Comparison of ENCODE assay signal across 11 cellular contexts in genomic region chr3:113534365-113534764, GRCh38. TPM values are rescaled to one million over a fixed set of nuclear protein-coding genes. Genes with fewer than 3 reads are reported as not detected.
DNase-seq lines count a peak whose midpoint lies in the region; ATAC-seq and TF ChIP-seq lines count a peak whose summit lies in the region.
"Had no signal": no experiment of that assay in that cellular context is flagged by ENCODE, and none has a peak within 500 bp of the region (broad histone marks: within the 10 kb centered on the region; RNA-seq: fewer than 3 reads in every experiment).

No MANE protein-coding gene starts in this region.

- H3K4me3 ChIP-seq in right lobe of liver, result no peak overlapping the region

- no peak for TF ChIP-seq POLR2A in right lobe of liver (IDR thresholded peaks at IDR 0.05)

- H3K27ac ChIP-seq in right lobe of liver, result no peak overlapping the region

- H3K9me3 Mint-ChIP-seq in IgD-negative memory B cell, result no peaks in the 10 kb centered on the region
- H3K9me3 Mint-ChIP-seq in activated naive CD4-positive, alpha-beta T cell treated with anti-CD3 and anti-CD28 coated beads, Interleukin-2, amount 50 U/mL, for 72 hours, result no peaks in the 10 kb centered on the region
- H3K9me3 Mint-ChIP-seq in natural killer cell, result no peaks in the 10 kb centered on the region

- 71% methylated on average over 4 of the region's 4 CpGs for WGBS in right lobe of liver (ENCODE audit: insufficient coverage, low coverage, low lambda C conversion rate, missing lambda C conversion rate)

- H3K4me1 Mint-ChIP-seq in IgD-negative memory B cell, result peaks cover 42 to 44% (median 43%) of the 10 kb centered on the region in 3 donors
- peaks cover 71 to 72% of the 10 kb centered on the region in 2 donors for H3K4me1 Mint-ChIP-seq in natural killer cell

- intact Hi-C loops in natural killer cell (cut with micrococcal nuclease) (loop anchor here (5.0 kb wide), 3 partner anchors 37 to 213 kb away; partner anchors contain the start of genes ATP6V1A and NAA50), right lobe of liver (cut with DNase I) (no loop called here)

- POLR2A ChIA-PET in GM10248 (lab: Yijun Ruan, JAX), result no interaction called here

- CTCF ChIA-PET in GM10248 (lab: Yijun Ruan, JAX), result interaction anchor here (0.9 to 1.4 kb wide), 4 partner anchors 12 to 41 kb away, joined by 3 to 4 read pairs (median 3); no protein-coding TSS in a partner anchor

- H3K27ac Mint-ChIP-seq in IgD-negative memory B cell (peak overlapping the region; percentile 40 to 99 (median 98)), natural killer cell (peak overlapping the region; percentile 98 to 100)
- H3K27ac Mint-ChIP-seq in activated naive CD4-positive, alpha-beta T cell treated with anti-CD3 and anti-CD28 coated beads, Interleukin-2, amount 50 U/mL, for 72 hours, result peak overlapping the region in 1 of 2 donors; percentile 96

- H3K27me3 Mint-ChIP-seq in IgD-negative memory B cell (no peaks in the 10 kb centered on the region), natural killer cell (ENCODE audit: low read depth in 2 of 2) (no peaks in the 10 kb centered on the region)

- peak; percentile 36 to 45 for ATAC-seq in activated naive CD4-positive, alpha-beta T cell treated with anti-CD3 and anti-CD28 coated beads, Interleukin-2, amount 50 U/mL, for 72 hours
- ATAC-seq in natural killer cell (no peak), right lobe of liver (no peak)
- ATAC-seq: left lung had no signal

- H3K36me3 ChIP-seq in right lobe of liver, result no peaks in the 10 kb centered on the region
- H3K36me3 ChIP-seq: left lung had no signal

- H3K36me3 Mint-ChIP-seq in IgD-negative memory B cell (peaks cover 5% of the 10 kb centered on the region), natural killer cell (no peaks in the 10 kb centered on the region)
- H3K36me3 Mint-ChIP-seq in activated naive CD4-positive, alpha-beta T cell treated with anti-CD3 and anti-CD28 coated beads, Interleukin-2, amount 50 U/mL, for 72 hours, result peaks cover 18 to 24% of the 10 kb centered on the region in 2 donors

- peak overlapping the region; percentile 97 to 100 (median 97) for H3K4me3 Mint-ChIP-seq in IgD-negative memory B cell
- H3K4me3 Mint-ChIP-seq in natural killer cell, result peak overlapping the region; percentile 97

- no peak for TF ChIP-seq CTCF in natural killer cell (IDR thresholded peaks at IDR 0.05)
- no peak for TF ChIP-seq CTCF in GM10248 (IDR thresholded peaks at IDR 0.05; ENCODE audit: control extremely low read depth, extremely low read depth, low read depth, missing control alignments)
- TF ChIP-seq CTCF in right lobe of liver (IDR thresholded peaks at IDR 0.05), result no peak

- H3K4me1 ChIP-seq in right lobe of liver, result no peaks in the 10 kb centered on the region

- DNase-seq in NCI-H524 (lab: John Stamatoyannopoulos, UW) (peak; percentile 12 to 31), NCI-H524 treated with DMSO at 0.1 percent for 48 hours (lab: John Stamatoyannopoulos, UW) (no peak), natural killer cell (no peak), GM19240 (ENCODE audit: insufficient read length, low spot score) (no peak), GM10248 (ENCODE audit: extremely low spot score) (no peak), right lobe of liver (no peak)
- peak in 1 of 2 donors; percentile 27 for DNase-seq in activated naive CD4-positive, alpha-beta T cell treated with anti-CD3 and anti-CD28 coated beads, Interleukin-2, amount 50 U/mL, for 72 hours (ENCODE audit: low spot score in 2 of 2)
- DNase-seq: left lung, NCI-H1930 had no signal

- H3K9me3 ChIP-seq in right lobe of liver, result no peaks in the 10 kb centered on the region
- H3K9me3 ChIP-seq: left lung had no signal

- no peaks in the 10 kb centered on the region for H3K27me3 ChIP-seq in right lobe of liver

RNA-seq across cellular contexts. Expression of gene SIDT1, which starts 2.0 kb away (rescaled TPM):
- 47.5 TPM for polyA plus RNA-seq in IgD-negative memory B cell
- 10 to 100 TPM; 12.1 to 44.7 TPM for total RNA-seq in activated naive CD4-positive, alpha-beta T cell treated with anti-CD3 and anti-CD28 coated beads, Interleukin-2, amount 50 U/mL, for 72 hours
- total RNA-seq in natural killer cell, result 100 to 1,000 TPM in 2 of 3 donors, 10 to 100 TPM in 1; 86.9 to 136 (median 101) TPM
- total RNA-seq in right lobe of liver, result under 1 TPM; 0.25 to 0.53 (median 0.35) TPM
- total RNA-seq: pulmonary artery endothelial cell had no signal

RNA-seq across cellular contexts. Expression of gene SPICE1, which starts 19.4 kb away (rescaled TPM):
- 4.3 TPM for polyA plus RNA-seq in IgD-negative memory B cell
- total RNA-seq in activated naive CD4-positive, alpha-beta T cell treated with anti-CD3 and anti-CD28 coated beads, Interleukin-2, amount 50 U/mL, for 72 hours, result 10 to 100 TPM; 23.3 to 40.6 TPM
- total RNA-seq in natural killer cell (10 to 100 TPM in 2 of 3 donors, 1 to 10 TPM in 1; 8.6 to 14.7 (median 14.2) TPM), right lobe of liver (10 to 100 TPM in 2 of 6 experiments, 1 to 10 TPM in 4; 4.6 to 16.0 (median 8.2) TPM)

Comparison
In these comparisons a context has a peak if more than half of its experiments do, and no peak if none do; other contexts are left out.
1. DNase-seq: peak in NCI-H524 (2 of 2); none in NCI-H524 treated with DMSO at 0.1 percent for 48 hours (single experiment), natural killer cell (single experiment), GM19240 (single experiment), GM10248 (single experiment) and right lobe of liver (0 of 3).
2. ATAC-seq: peak in activated naive CD4-positive, alpha-beta T cell treated with anti-CD3 and anti-CD28 coated beads, Interleukin-2, amount 50 U/mL, for 72 hours (2 of 2); none in natural killer cell (0 of 3) and right lobe of liver (0 of 4).
3. RNA of gene SIDT1, which starts 2.0 kb away (total RNA-seq): 86.9 to 136 TPM in natural killer cell and 12.1 to 44.7 TPM in activated naive CD4-positive, alpha-beta T cell treated with anti-CD3 and anti-CD28 coated beads, Interleukin-2, amount 50 U/mL, for 72 hours; 0.25 to 0.53 TPM in right lobe of liver; every median in the first group is over 4 times any median in the second.